ENCODE assay signal across 8 cellular contexts in genomic region chr22:38201718-38202436, GRCh38. TPM values are rescaled to one million over a fixed set of nuclear protein-coding genes. Genes with fewer than 3 reads are reported as not detected.
DNase-seq lines count a peak whose midpoint lies in the region; ATAC-seq, FAIRE-seq and TF ChIP-seq lines count a peak whose summit lies in the region.

MAFF (plus strand) TSS chr22:38201994; CDS start chr22:38213854, 11,860 bp downstream.

- H3K4me1 Mint-ChIP-seq in activated T-helper 17 cell treated with anti-CD3 and anti-CD28 coated beads, Interleukin-2, amount 50 U/mL, for 72 hours = peaks cover 35% of the 10 kb centered on the region
- H3K4me1 Mint-ChIP-seq in naive thymus-derived CD4-positive, alpha-beta T cell = peaks cover 10 to 33% (median 26%) of the 10 kb centered on the region in 7 donors
- peaks cover 52% of the 10 kb centered on the region for H3K4me1 Mint-ChIP-seq in stimulated activated effector memory CD8-positive, alpha-beta T cell treated with anti-CD3 and anti-CD28 coated beads, Interleukin-12 subunit alpha, Interleukin-12 subunit beta, amount 100 ng/mL, for 72 hours

- peak within 1 kb of the TSS; percentile 100 for H3K27ac ChIP-seq in fibroblast of lung (ENCODE audit: insufficient read depth, low read length)
- H3K27ac ChIP-seq in naive thymus-derived CD4-positive, alpha-beta T cell (ENCODE audit: low read depth, low read length) = peak within 1 kb of the TSS; percentile 88

- DNase-seq in D721Med (ENCODE audit: insufficient read length, low spot score) (peak; percentile 75), KBM-7 (peak; percentile 89), RKO (ENCODE audit: low spot score) (peak; percentile 98), fibroblast of lung (ENCODE audit: low read depth in 2 of 2) (peak; percentile 95 to 98)
- peak; percentile 62 to 88 (median 72) for DNase-seq in naive thymus-derived CD4-positive, alpha-beta T cell
- DNase-seq in stimulated activated effector memory CD8-positive, alpha-beta T cell treated with anti-CD3 and anti-CD28 coated beads, Interleukin-12 subunit alpha, Interleukin-12 subunit beta, amount 100 ng/mL, for 72 hours (ENCODE audit: low spot score in 2 of 2) = peak; percentile 85 to 93

- peak within 1 kb of the TSS; percentile 89 for H3K27ac Mint-ChIP-seq in activated T-helper 17 cell treated with anti-CD3 and anti-CD28 coated beads, Interleukin-2, amount 50 U/mL, for 72 hours
- H3K27ac Mint-ChIP-seq in naive thymus-derived CD4-positive, alpha-beta T cell = peak within 1 kb of the TSS; percentile 84 to 97 (median 89)
- H3K27ac Mint-ChIP-seq in stimulated activated effector memory CD8-positive, alpha-beta T cell treated with anti-CD3 and anti-CD28 coated beads, Interleukin-12 subunit alpha, Interleukin-12 subunit beta, amount 100 ng/mL, for 72 hours = peak within 1 kb of the TSS; percentile 93

- no peaks in the 10 kb centered on the region for H3K9me3 ChIP-seq in fibroblast of lung (ENCODE audit: control insufficient read depth, insufficient read depth, low read depth, low read length)
- no peaks in the 10 kb centered on the region for H3K9me3 ChIP-seq in naive thymus-derived CD4-positive, alpha-beta T cell (ENCODE audit: control insufficient read depth in 2 of 3, low read length in 3 of 3)

- no peaks in the 10 kb centered on the region for H3K36me3 ChIP-seq in fibroblast of lung (ENCODE audit: control insufficient read depth, insufficient read depth, low read length)
- peaks cover 0 to 3% (median 0%) of the 10 kb centered on the region in 3 experiments for H3K36me3 ChIP-seq in naive thymus-derived CD4-positive, alpha-beta T cell (ENCODE audit: control insufficient read depth in 2 of 3, insufficient read depth in 3 of 3, low read length in 3 of 3)

- H3K36me3 Mint-ChIP-seq in activated T-helper 17 cell treated with anti-CD3 and anti-CD28 coated beads, Interleukin-2, amount 50 U/mL, for 72 hours (ENCODE audit: low read depth) = peaks cover 38% of the 10 kb centered on the region
- H3K36me3 Mint-ChIP-seq in naive thymus-derived CD4-positive, alpha-beta T cell = peaks cover 0 to 2% (median 0%) of the 10 kb centered on the region in 5 donors
- H3K36me3 Mint-ChIP-seq in stimulated activated effector memory CD8-positive, alpha-beta T cell treated with anti-CD3 and anti-CD28 coated beads, Interleukin-12 subunit alpha, Interleukin-12 subunit beta, amount 100 ng/mL, for 72 hours = peaks cover 63% of the 10 kb centered on the region

- H3K27me3 ChIP-seq in fibroblast of lung (ENCODE audit: control insufficient read depth, insufficient read depth, low read length) = no peaks in the 10 kb centered on the region
- H3K27me3 ChIP-seq in naive thymus-derived CD4-positive, alpha-beta T cell (ENCODE audit: control insufficient read depth in 2 of 2, insufficient read depth in 2 of 2, low read length in 2 of 2) = no peaks in the 10 kb centered on the region

- CTCF ChIA-PET in naive thymus-derived CD4-positive, alpha-beta T cell (lab: Charles Lee) = interaction anchor here (0.6 to 1.1 kb wide), 2 partner anchors 23 to 104 kb away, joined by 3 to 4 read pairs; no protein-coding TSS in a partner anchor

- H3K79me2 ChIP-seq in fibroblast of lung (ENCODE audit: control insufficient read depth, insufficient read depth, low read length) = peaks cover 44% of the 10 kb centered on the region

- H3K4me3 Mint-ChIP-seq in activated T-helper 17 cell treated with anti-CD3 and anti-CD28 coated beads, Interleukin-2, amount 50 U/mL, for 72 hours = peak within 1 kb of the TSS; percentile 79
- H3K4me3 Mint-ChIP-seq in naive thymus-derived CD4-positive, alpha-beta T cell = peak within 1 kb of the TSS; percentile 80 to 93 (median 88)
- peak within 1 kb of the TSS; percentile 71 for H3K4me3 Mint-ChIP-seq in stimulated activated effector memory CD8-positive, alpha-beta T cell treated with anti-CD3 and anti-CD28 coated beads, Interleukin-12 subunit alpha, Interleukin-12 subunit beta, amount 100 ng/mL, for 72 hours

- peak within 1 kb of the TSS; percentile 70 to 87 (median 80) for H3K4me3 ChIP-seq in fibroblast of lung (replicated peaks in 1 of 4; ENCODE audit: control extremely low read depth in 1 of 4, insufficient read depth in 1 of 4, low read depth in 3 of 4, low read length in 4 of 4)
- peak within 1 kb of the TSS; percentile 77 for H3K4me3 ChIP-seq in naive thymus-derived CD4-positive, alpha-beta T cell (ENCODE audit: low read length)

- in situ Hi-C loops in KBM-7 (cut with MboI; ENCODE audit: low pct_unique_long_range_greater_than_20kb, low sequenced_read_pairs) = no loop called here

- H3K9ac ChIP-seq in fibroblast of lung (ENCODE audit: insufficient read depth, low read length) = peak within 1 kb of the TSS; percentile 99

- POLR2A ChIA-PET in naive thymus-derived CD4-positive, alpha-beta T cell (lab: Charles Lee) = interaction anchor here (1.0 to 2.2 kb wide), 5 partner anchors 11 to 25 kb away, joined by 3 to 21 read pairs (median 7); partner anchors contain the start of gene PLA2G6

- FAIRE-seq in D721Med (lab: Jason Lieb, UNC) = no peak

- peak; percentile 40 for ATAC-seq in GM21515 (IDR thresholded peaks at IDR 0.05; ENCODE audit: unreplicated experiment)
- peak; percentile 74 for ATAC-seq in activated T-helper 17 cell treated with anti-CD3 and anti-CD28 coated beads, Interleukin-2, amount 50 U/mL, for 72 hours (replicated peaks)
- peak; percentile 87 for ATAC-seq in naive thymus-derived CD4-positive, alpha-beta T cell
- ATAC-seq in stimulated activated effector memory CD8-positive, alpha-beta T cell treated with anti-CD3 and anti-CD28 coated beads, Interleukin-12 subunit alpha, Interleukin-12 subunit beta, amount 100 ng/mL, for 72 hours = peak; percentile 78

- intact Hi-C loops in naive thymus-derived CD4-positive, alpha-beta T cell (cut with micrococcal nuclease) = loop anchor here (1.0 to 10.0 kb wide), 10 partner anchors 12 to 505 kb away; partner anchors contain the start of genes CSNK1E (in 2 of the 2), DDX17 (in 2 of the 2), PLA2G6 (in 2 of the 2) and TMEM184B (in 2 of the 2)

- no peaks in the 10 kb centered on the region for H3K9me3 Mint-ChIP-seq in activated T-helper 17 cell treated with anti-CD3 and anti-CD28 coated beads, Interleukin-2, amount 50 U/mL, for 72 hours
- H3K9me3 Mint-ChIP-seq in naive thymus-derived CD4-positive, alpha-beta T cell = peaks cover 0 to 3% (median 0%) of the 10 kb centered on the region in 11 donors
- H3K9me3 Mint-ChIP-seq in stimulated activated effector memory CD8-positive, alpha-beta T cell treated with anti-CD3 and anti-CD28 coated beads, Interleukin-12 subunit alpha, Interleukin-12 subunit beta, amount 100 ng/mL, for 72 hours = no peaks in the 10 kb centered on the region

- peak within 1 kb of the TSS; percentile 93 for H2AFZ ChIP-seq in fibroblast of lung (ENCODE audit: low read length)

- peaks cover 23% of the 10 kb centered on the region for H3K4me1 ChIP-seq in fibroblast of lung (ENCODE audit: control insufficient read depth, extremely low read depth, insufficient read depth, low read length)
- peaks cover 5 to 25% of the 10 kb centered on the region in 2 donors for H3K4me1 ChIP-seq in naive thymus-derived CD4-positive, alpha-beta T cell (ENCODE audit: control insufficient read depth in 2 of 2, insufficient read depth in 2 of 2, low read length in 2 of 2)

- H4K20me1 ChIP-seq in fibroblast of lung (ENCODE audit: control insufficient read depth, extremely low read depth, insufficient read depth, low read length) = no peaks in the 10 kb centered on the region

- no peaks in the 10 kb centered on the region for H3K27me3 Mint-ChIP-seq in activated T-helper 17 cell treated with anti-CD3 and anti-CD28 coated beads, Interleukin-2, amount 50 U/mL, for 72 hours
- H3K27me3 Mint-ChIP-seq in naive thymus-derived CD4-positive, alpha-beta T cell = no peaks in the 10 kb centered on the region

- TF ChIP-seq CTCF in D721Med (IDR thresholded peaks at IDR 0.05; ENCODE audit: insufficient read depth, missing control alignments) (no peak), fibroblast of lung (conservative IDR thresholded peaks at IDR 0.05 in 1 of 2, IDR thresholded peaks at IDR 0.05 in 1 of 2; ENCODE audit: low read depth in 1 of 2, low read length in 2 of 2) (no peak)

- H3K4me2 ChIP-seq in fibroblast of lung (ENCODE audit: extremely low read depth, insufficient read depth, low read length) = peak within 1 kb of the TSS; percentile 95

RNA-seq across cellular contexts. Expression of gene MAFF, which starts in this region (rescaled TPM):
- total RNA-seq in activated T-helper 17 cell treated with anti-CD3 and anti-CD28 coated beads, Interleukin-2, amount 50 U/mL, for 72 hours = 10 to 100 TPM; 15.7 to 58.8 TPM
- 20.5 and 26.3 TPM in 2 replicates for total RNA-seq in fibroblast of lung
- polyA plus RNA-seq in fibroblast of lung = 8.8 and 18.5 TPM in 2 replicates
- 13.1 and 24.4 TPM in 2 replicates for polyA plus RNA-seq in fibroblast of lung (2012)
- polyA minus RNA-seq in fibroblast of lung (ENCODE audit: low replicate concordance) = 4.9 and 10.7 TPM in 2 replicates
- total RNA-seq in naive thymus-derived CD4-positive, alpha-beta T cell = 10 to 100 TPM in 2 of 5 experiments, 1 to 10 TPM in 3; 4.8 to 72.6 (median 5.5) TPM
- polyA plus RNA-seq in naive thymus-derived CD4-positive, alpha-beta T cell = 1 to 10 TPM; 1.6 to 2.3 TPM

Comparison
In these comparisons a context has a peak if more than half of its experiments do, and no peak if none do; other contexts are left out.
1. Peak in every context shown above with its lines: DNase-seq, ATAC-seq, H3K4me3 ChIP-seq and H3K27ac ChIP-seq.